33 cellular contexts compared by ENCODE assay signal in genomic region chr6:68691120-68691519, GRCh38. TPM values are rescaled to one million over a fixed set of nuclear protein-coding genes. Genes with fewer than 3 reads are reported as not detected.
"Had no signal": no experiment of that assay in that cellular context is flagged by ENCODE, and none has a peak within 500 bp of the region (broad histone marks: within the 10 kb centered on the region; RNA-seq: fewer than 3 reads in every experiment).

No MANE protein-coding gene starts in this region.

- H3K27ac ChIP-seq: brain microvascular endothelial cell, KMS-11, WERI-Rb-1 had no signal

- DNase-seq: activated CD4-positive, alpha-beta T cell treated with anti-CD3 and anti-CD28 coated beads for 1 hour; activated CD4-positive, alpha-beta T cell treated with anti-CD3 and anti-CD28 coated beads for 48 hours; activated CD4-positive, CD25-positive, alpha-beta regulatory T cell; activated CD8-positive, alpha-beta T cell treated with anti-CD3 and anti-CD28 coated beads for 36 hours; activated effector memory CD4-positive, alpha-beta T cell treated with anti-CD3 and anti-CD28 coated beads, Interleukin-2, amount 50 U/mL, for 16 hours; activated naive CD4-positive, alpha-beta T cell; activated naive CD4-positive, alpha-beta T cell treated with anti-CD3 and anti-CD28 coated beads, Interleukin-2, amount 50 U/mL, for 16 hours; activated naive CD8-positive, alpha-beta T cell treated with anti-CD3 and anti-CD28 coated beads for 36 hours; activated T-cell treated with anti-CD3 and anti-CD28 coated beads, Interleukin-2, amount 50 U/mL, for 1 hour; activated T-cell treated with anti-CD3 and anti-CD28 coated beads, Interleukin-2, amount 50 U/mL, for 72 hours; amniotic stem cell; aorta; brain microvascular endothelial cell; central memory CD4-positive, alpha-beta T cell; NCI-H1092 treated with DMSO at 0.1 percent for 48 hours; NCI-H1417; NCI-H146; NCI-H187 treated with DMSO at 0.1 percent for 48 hours; NCI-H2081; NCI-H345; NCI-H526; NCI-H748 treated with DMSO at 0.1 percent for 48 hours; NK-92 treated with Interleukin-12 subunit alpha and Interleukin-12 subunit beta, amount 100 ng/mL, for 24 hours; Right ventricle myocardium superior; T1000; WERI-Rb-1 had no signal

- ATAC-seq: activated CD8-positive, alpha-beta T cell treated with anti-CD3 and anti-CD28 coated beads for 36 hours; activated T-cell treated with anti-CD3 and anti-CD28 coated beads, Interleukin-2, amount 50 U/mL, for 72 hours; activated T-helper 17 cell treated with anti-CD3 and anti-CD28 coated beads, Interleukin-2, amount 50 U/mL, for 72 hours had no signal

- H3K4me2 ChIP-seq: KMS-11 had no signal

- H3K27me3 ChIP-seq: brain microvascular endothelial cell had no signal

- H3K36me3 ChIP-seq: brain microvascular endothelial cell, WERI-Rb-1 had no signal

RNA-seq across cellular contexts. Expression of gene ADGRB3, which starts 56.0 kb away (rescaled TPM):
- total RNA-seq: activated CD8-positive, alpha-beta memory T cell treated with anti-CD3 and anti-CD28 coated beads for 36 hours; activated CD8-positive, alpha-beta T cell treated with anti-CD3 and anti-CD28 coated beads for 36 hours; activated naive CD8-positive, alpha-beta T cell treated with anti-CD3 and anti-CD28 coated beads for 36 hours; activated T-cell treated with anti-CD3 and anti-CD28 coated beads, Interleukin-2, amount 50 U/mL, for 72 hours; LHCN-M2; OCI-LY7; T-helper 1 cell treated with Interleukin-12 subunit alpha and Interleukin-12 subunit beta and Interleukin-4 antibody, amounts not matched to agents 30 ng/mL and 1 ng/mL, for 36 hours; T-helper 2 cell treated with Interferon-gamma antibody and Interleukin-4, amounts not matched to agents 100 ng/mL and 5 ng/mL, for 36 hours had no signal
